Comparison of ENCODE assay signal across 1 cellular context in genomic region chr6:9566096-9566495, GRCh38.
TF ChIP-seq lines count a peak whose summit lies in the region.

No MANE protein-coding gene starts in this region.

TF ChIP-seq in H1, 55 proteins besides CTCF, POLR2A, EP300 and RAD21 (continued from another document):
- no peak for TF ChIP-seq ATF2 (IDR thresholded peaks at IDR 0.05; ENCODE audit: low read length)
- no peak for TF ChIP-seq EZH2 (IDR thresholded peaks at IDR 0.05; ENCODE audit: low read depth, low read length, severe bottlenecking)
- no peak for TF ChIP-seq KDM4A (IDR thresholded peaks at IDR 0.05; ENCODE audit: low read depth, low read length, severe bottlenecking)
